In genomic region chr20:4812216-4812615, GRCh38 we compare ENCODE assay signal across 10 cellular contexts. TPM values are rescaled to one million over a fixed set of nuclear protein-coding genes. Genes with fewer than 3 reads are reported as not detected.
DNase-seq lines count a peak whose midpoint lies in the region; ATAC-seq and TF ChIP-seq lines count a peak whose summit lies in the region.
"Had no signal": no experiment of that assay in that cellular context is flagged by ENCODE, and none has a peak within 500 bp of the region (broad histone marks: within the 10 kb centered on the region; RNA-seq: fewer than 3 reads in every experiment).

No MANE protein-coding gene starts in this region.

- TF ChIP-seq CTCF in Peyer's patch (IDR thresholded peaks at IDR 0.05) (no peak), colonic mucosa (IDR thresholded peaks at IDR 0.05) (no peak)

- H3K9me3 ChIP-seq in Peyer's patch, result no peaks in the 10 kb centered on the region
- H3K9me3 ChIP-seq in colonic mucosa, result no peaks in the 10 kb centered on the region
- H3K9me3 ChIP-seq in skeletal muscle tissue (ENCODE audit: control insufficient read depth in 3 of 3, low read length in 3 of 3), result no peaks in the 10 kb centered on the region

- ATAC-seq in HG03342 (IDR thresholded peaks at IDR 0.05; ENCODE audit: unreplicated experiment), result no peak

- H3K27me3 ChIP-seq in Peyer's patch (no peaks in the 10 kb centered on the region), colonic mucosa (no peaks in the 10 kb centered on the region), skeletal muscle tissue (ENCODE audit: control insufficient read depth in 3 of 3, insufficient read depth in 3 of 3, low read length in 3 of 3) (no peaks in the 10 kb centered on the region)

- H3K4me3 ChIP-seq in GM08714 (ENCODE audit: low read length) (peak overlapping the region; percentile 57; the same call in 1 of the 2 replicates), Peyer's patch (no peak overlapping the region), colonic mucosa (no peak overlapping the region), skeletal muscle tissue (ENCODE audit: low read length in 3 of 3) (no peak overlapping the region)

- intact Hi-C loops in colonic mucosa (cut with DNase I), result no loop called here

- H3K4me1 ChIP-seq in Peyer's patch (peaks cover 0 to 55% (median 43%) of the 10 kb centered on the region in 4 donors), colonic mucosa (no peaks in the 10 kb centered on the region), skeletal muscle tissue (ENCODE audit: control insufficient read depth in 3 of 3, insufficient read depth in 3 of 3, low read length in 3 of 3) (peaks cover 16 to 41% (median 19%) of the 10 kb centered on the region in 3 donors)

- H3K36me3 ChIP-seq in Peyer's patch (no peaks in the 10 kb centered on the region), colonic mucosa (no peaks in the 10 kb centered on the region), skeletal muscle tissue (ENCODE audit: control insufficient read depth in 3 of 3, insufficient read depth in 3 of 3, low read length in 3 of 3) (no peaks in the 10 kb centered on the region)

- H3K9ac ChIP-seq in colonic mucosa (ENCODE audit: low read depth in 2 of 2, low read length in 2 of 2), result no peak overlapping the region
- H3K9ac ChIP-seq in skeletal muscle tissue (ENCODE audit: low read depth in 1 of 3, low read length in 3 of 3), result no peak overlapping the region

- TF ChIP-seq POLR2A in Peyer's patch (IDR thresholded peaks at IDR 0.05), result no peak

- DNase-seq in Peyer's patch (no peak), colonic mucosa (no peak), ureter (ENCODE audit: low spot score) (no peak), CD1c-positive myeloid dendritic cell (ENCODE audit: extremely low spot score) (no peak), NCI-H1417 treated with DMSO at 0.1 percent for 48 hours (lab: John Stamatoyannopoulos, UW) (no peak)
- DNase-seq: NCI-H2029 treated with DMSO at 0.1 percent for 48 hours, OCI-M1 had no signal

- H3K27ac ChIP-seq in Peyer's patch (peak overlapping the region; percentile 84 to 95 (median 84)), colonic mucosa (peak overlapping the region; percentile 87), skeletal muscle tissue (ENCODE audit: low read depth, low read length) (peak overlapping the region; percentile 84)

RNA-seq across cellular contexts. Expression of gene RASSF2, which starts 11.2 kb away (rescaled TPM):
- total RNA-seq in Peyer's patch (10 to 100 TPM in 1 of 4 donors, 1 to 10 TPM in 3; 2.8 to 39.6 (median 5.2) TPM), colonic mucosa (1 to 10 TPM; 1.6 to 5.4 TPM), skeletal muscle tissue (41.8 TPM), ureter (13.9 TPM)
